In the genomic region with DNA sequence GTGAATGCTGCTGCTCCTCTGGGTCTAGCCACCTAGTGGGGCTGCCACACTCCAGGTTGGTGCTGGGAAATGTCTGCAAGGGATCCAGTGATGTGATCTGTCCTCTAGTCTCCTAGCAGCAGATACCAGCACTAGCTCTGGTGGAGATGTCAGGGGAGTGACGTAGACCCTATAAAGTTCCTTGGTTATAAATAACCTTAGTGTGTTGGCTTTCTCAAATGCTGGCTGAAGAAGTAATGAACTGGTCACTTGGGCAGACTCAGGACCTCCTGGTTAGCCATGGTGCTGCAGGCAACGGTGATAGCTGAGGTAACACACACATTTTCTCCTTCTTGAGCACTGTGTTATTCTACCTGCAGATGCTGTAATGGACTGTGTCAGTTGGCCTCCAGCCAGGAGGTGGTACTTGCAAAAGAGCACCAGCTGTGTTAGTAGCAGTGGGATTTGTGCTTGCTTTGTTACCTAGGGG, we compare ENCODE assay signal across 22 cellular contexts. TPM values are rescaled to one million over a fixed set of nuclear protein-coding genes. Genes with fewer than 3 reads are reported as not detected.
A peak's percentile ranks its signal among the peaks of the same experiment; 100 is the strongest.
DNase-seq lines count a peak whose midpoint lies in the region; ATAC-seq lines count a peak whose summit lies in the region.
"Had no signal": no experiment of that assay in that cellular context is flagged by ENCODE, and none has a peak within 500 bp of the region (broad histone marks: within the 10 kb centered on the region; RNA-seq: fewer than 3 reads in every experiment).

No MANE protein-coding gene starts in this region.

- intact Hi-C loops in activated T-helper 2 cell treated with anti-CD3 and anti-CD28 coated beads, Interferon-gamma antibody, Interleukin-2, Interleukin-4, amounts not matched to agents 10 μg/mL and 5 μg/mL and 100 μg/mL, durations not matched to agents 14 hours and 24 hours and 36 hours (cut with micrococcal nuclease) = no loop called here

- no peak overlapping the region for H3K4me3 Mint-ChIP-seq in activated T-helper 2 cell treated with anti-CD3 and anti-CD28 coated beads, Interferon-gamma antibody, Interleukin-2, Interleukin-4, amounts not matched to agents 10 μg/mL and 5 μg/mL and 100 μg/mL, durations not matched to agents 14 hours and 24 hours and 36 hours (ENCODE audit: low read depth)
- H3K4me3 Mint-ChIP-seq: activated CD4-positive, alpha-beta memory T cell treated with anti-CD3 and anti-CD28 coated beads for 36 hours; CD4-positive, CD25-positive, alpha-beta regulatory T cell; central memory CD8-positive, alpha-beta T cell; naive thymus-derived CD4-positive, alpha-beta T cell had no signal

- peaks cover 4% of the 10 kb centered on the region for H3K9me3 Mint-ChIP-seq in activated T-helper 2 cell treated with anti-CD3 and anti-CD28 coated beads, Interferon-gamma antibody, Interleukin-2, Interleukin-4, amounts not matched to agents 10 μg/mL and 5 μg/mL and 100 μg/mL, durations not matched to agents 14 hours and 24 hours and 36 hours

- no peaks in the 10 kb centered on the region for H3K27me3 Mint-ChIP-seq in activated T-helper 2 cell treated with anti-CD3 and anti-CD28 coated beads, Interferon-gamma antibody, Interleukin-2, Interleukin-4, amounts not matched to agents 10 μg/mL and 5 μg/mL and 100 μg/mL, durations not matched to agents 14 hours and 24 hours and 36 hours (ENCODE audit: low read depth)
- H3K27me3 Mint-ChIP-seq: activated CD4-positive, alpha-beta memory T cell treated with anti-CD3 and anti-CD28 coated beads for 36 hours; CD4-positive, CD25-positive, alpha-beta regulatory T cell; central memory CD8-positive, alpha-beta T cell; naive thymus-derived CD4-positive, alpha-beta T cell had no signal

- no peak for ATAC-seq in GM21528 (IDR thresholded peaks at IDR 0.05; ENCODE audit: low FRiP score, unreplicated experiment)
- ATAC-seq: heart left ventricle; naive thymus-derived CD4-positive, alpha-beta T cell; Panc1 had no signal

- H3K36me3 Mint-ChIP-seq in activated T-helper 2 cell treated with anti-CD3 and anti-CD28 coated beads, Interferon-gamma antibody, Interleukin-2, Interleukin-4, amounts not matched to agents 10 μg/mL and 5 μg/mL and 100 μg/mL, durations not matched to agents 14 hours and 24 hours and 36 hours (ENCODE audit: low read depth) = no peaks in the 10 kb centered on the region
- H3K36me3 Mint-ChIP-seq: activated CD4-positive, alpha-beta memory T cell treated with anti-CD3 and anti-CD28 coated beads for 36 hours; CD4-positive, CD25-positive, alpha-beta regulatory T cell; naive thymus-derived CD4-positive, alpha-beta T cell had no signal

- no peak overlapping the region for H3K27ac Mint-ChIP-seq in activated T-helper 2 cell treated with anti-CD3 and anti-CD28 coated beads, Interferon-gamma antibody, Interleukin-2, Interleukin-4, amounts not matched to agents 10 μg/mL and 5 μg/mL and 100 μg/mL, durations not matched to agents 14 hours and 24 hours and 36 hours
- H3K27ac Mint-ChIP-seq: activated CD4-positive, alpha-beta memory T cell treated with anti-CD3 and anti-CD28 coated beads for 36 hours; naive thymus-derived CD4-positive, alpha-beta T cell had no signal

- peak; percentile 44 to 78 for DNase-seq in NCI-H2081 (lab: John Stamatoyannopoulos, UW)
- DNase-seq in NCI-H2081 treated with DMSO at 0.1 percent for 48 hours (lab: John Stamatoyannopoulos, UW) = no peak
- peak; percentile 81 for DNase-seq in NCI-H1105 (lab: John Stamatoyannopoulos, UW)
- peak; percentile 72 for DNase-seq in SK-N-DZ (ENCODE audit: low spot score)
- peak; percentile 9 for DNase-seq in retina
- DNase-seq in activated T-helper 2 cell treated with anti-CD3 and anti-CD28 coated beads, Interferon-gamma antibody, Interleukin-2, Interleukin-4, amounts not matched to agents 10 μg/mL and 5 μg/mL and 100 μg/mL, durations not matched to agents 14 hours and 24 hours and 36 hours (ENCODE audit: low spot score) = no peak
- no peak for DNase-seq in activated naive CD4-positive, alpha-beta T cell treated with anti-CD3 and anti-CD28 coated beads, Interleukin-2, amount 50 U/mL, for 16 hours
- DNase-seq: activated CD4-positive, alpha-beta memory T cell treated with anti-CD3 and anti-CD28 coated beads for 36 hours; activated T-cell treated with anti-CD3 and anti-CD28 coated beads, Interleukin-2, amount 50 U/mL, for 48 hours; CD4-positive, CD25-positive, alpha-beta regulatory T cell; effector CD8-positive, alpha-beta T cell; GF-D8; heart left ventricle; mammary epithelial cell; naive thymus-derived CD4-positive, alpha-beta T cell; NCI-H446; stomach had no signal

- H3K4me1 Mint-ChIP-seq in activated T-helper 2 cell treated with anti-CD3 and anti-CD28 coated beads, Interferon-gamma antibody, Interleukin-2, Interleukin-4, amounts not matched to agents 10 μg/mL and 5 μg/mL and 100 μg/mL, durations not matched to agents 14 hours and 24 hours and 36 hours (ENCODE audit: low read depth) = no peaks in the 10 kb centered on the region
- H3K4me1 Mint-ChIP-seq: CD4-positive, CD25-positive, alpha-beta regulatory T cell; central memory CD8-positive, alpha-beta T cell; naive thymus-derived CD4-positive, alpha-beta T cell had no signal

RNA-seq across cellular contexts. Expression of gene BBOX1, which starts 35.5 kb away (rescaled TPM):
- not detected in 2 replicates for polyA plus RNA-seq in SK-N-DZ (2014; cell fraction: cytosol; rRNA removed)
- polyA plus RNA-seq in SK-N-DZ (2014; cell fraction: nucleus; rRNA removed) = not detected in 2 replicates
- not detected in 2 replicates for total RNA-seq in activated T-helper 2 cell treated with anti-CD3 and anti-CD28 coated beads, Interferon-gamma antibody, Interleukin-2, Interleukin-4, amounts not matched to agents 10 μg/mL and 5 μg/mL and 100 μg/mL, durations not matched to agents 14 hours and 24 hours and 36 hours
- total RNA-seq: A673; activated CD4-positive, alpha-beta memory T cell treated with anti-CD3 and anti-CD28 coated beads for 36 hours; CD4-positive, CD25-positive, alpha-beta regulatory T cell; fibroblast of lung; naive thymus-derived CD4-positive, alpha-beta T cell had no signal
- polyA plus RNA-seq: CD4-positive, CD25-positive, alpha-beta regulatory T cell; fibroblast of lung; heart left ventricle; naive thymus-derived CD4-positive, alpha-beta T cell had no signal

Comparison
In these comparisons a context has a peak if more than half of its experiments do, and no peak if none do; other contexts are left out.
1. DNase-seq: peak in NCI-H2081 (2 of 2), NCI-H1105 (single experiment), SK-N-DZ (single experiment) and retina (single experiment); none in NCI-H2081 treated with DMSO at 0.1 percent for 48 hours (single experiment), activated T-helper 2 cell treated with anti-CD3 and anti-CD28 coated beads, Interferon-gamma antibody, Interleukin-2, Interleukin-4, amounts not matched to agents 10 μg/mL and 5 μg/mL and 100 μg/mL, durations not matched to agents 14 hours and 24 hours and 36 hours (single experiment) and activated naive CD4-positive, alpha-beta T cell treated with anti-CD3 and anti-CD28 coated beads, Interleukin-2, amount 50 U/mL, for 16 hours (single experiment).